16 cellular contexts compared by ENCODE assay signal in genomic region chr17:56679767-56680422, GRCh38.
DNase-seq lines count a peak whose midpoint lies in the region; ATAC-seq and TF ChIP-seq lines count a peak whose summit lies in the region.
"Had no signal": no experiment of that assay in that cellular context is flagged by ENCODE, and none has a peak within 500 bp of the region (broad histone marks: within the 10 kb centered on the region; RNA-seq: fewer than 3 reads in every experiment).

No MANE protein-coding gene starts in this region.

- TF ChIP-seq CTCF in AG10803 (conservative IDR thresholded peaks at IDR 0.05; ENCODE audit: low read length) (no peak), HFFc6 (IDR thresholded peaks at IDR 0.05) (no peak), osteocyte (IDR thresholded peaks at IDR 0.05) (no peak)

- intact Hi-C loops in activated T-helper 2 cell treated with anti-CD3 and anti-CD28 coated beads, Interferon-gamma antibody, Interleukin-2, Interleukin-4, amounts not matched to agents 10 μg/mL and 5 μg/mL and 100 μg/mL, durations not matched to agents 14 hours and 24 hours and 36 hours (cut with micrococcal nuclease) = loop anchor here (2.0 to 5.0 kb wide), 3 partner anchors 37 to 101 kb away; partner anchors contain the start of gene NOG

- H3K36me3 Mint-ChIP-seq in HFFc6 (ENCODE audit: low read depth) (no peaks in the 10 kb centered on the region), osteocyte (ENCODE audit: unreplicated experiment) (no peaks in the 10 kb centered on the region)
- H3K36me3 Mint-ChIP-seq in activated T-helper 2 cell treated with anti-CD3 and anti-CD28 coated beads, Interferon-gamma antibody, Interleukin-2, Interleukin-4, amounts not matched to agents 10 μg/mL and 5 μg/mL and 100 μg/mL, durations not matched to agents 14 hours and 24 hours and 36 hours (ENCODE audit: low read depth) = no peaks in the 10 kb centered on the region
- H3K36me3 Mint-ChIP-seq: activated naive CD8-positive, alpha-beta T cell treated with anti-CD3 and anti-CD28 coated beads, Interleukin-2, amount 10 ng/mL, durations not matched to agents 7 days and 5 days; neural progenitor cell had no signal

- H3K4me3 Mint-ChIP-seq in HFFc6 (peak overlapping the region; percentile 84), osteocyte (ENCODE audit: unreplicated experiment) (no peak overlapping the region)
- no peak overlapping the region for H3K4me3 Mint-ChIP-seq in activated T-helper 2 cell treated with anti-CD3 and anti-CD28 coated beads, Interferon-gamma antibody, Interleukin-2, Interleukin-4, amounts not matched to agents 10 μg/mL and 5 μg/mL and 100 μg/mL, durations not matched to agents 14 hours and 24 hours and 36 hours (ENCODE audit: low read depth)

- peaks cover 22% of the 10 kb centered on the region for H3K4me1 Mint-ChIP-seq in HFFc6 (ENCODE audit: low read depth)
- H3K4me1 Mint-ChIP-seq in osteocyte (ENCODE audit: unreplicated experiment) = peaks cover 10% of the 10 kb centered on the region
- peaks cover 17% of the 10 kb centered on the region for H3K4me1 Mint-ChIP-seq in activated T-helper 2 cell treated with anti-CD3 and anti-CD28 coated beads, Interferon-gamma antibody, Interleukin-2, Interleukin-4, amounts not matched to agents 10 μg/mL and 5 μg/mL and 100 μg/mL, durations not matched to agents 14 hours and 24 hours and 36 hours (ENCODE audit: low read depth)

- peak; percentile 46 for ATAC-seq in SK-N-SH treated with all-trans-retinoic acid at 6 μM for 48 hours
- no peak for ATAC-seq in HG03342 (IDR thresholded peaks at IDR 0.05; ENCODE audit: unreplicated experiment)
- ATAC-seq in HG02642 (IDR thresholded peaks at IDR 0.05; ENCODE audit: poor library complexity, unreplicated experiment) = no peak
- ATAC-seq: gastroesophageal sphincter, left colon had no signal

- DNase-seq in AG10803 (ENCODE audit: low read depth) (peak; percentile 31), HFFc6 (peak; percentile 61), islet precursor cell (peak; percentile 97), osteocyte (ENCODE audit: extremely low spot score, unreplicated experiment) (no peak)
- no peak for DNase-seq in activated T-helper 2 cell treated with anti-CD3 and anti-CD28 coated beads, Interferon-gamma antibody, Interleukin-2, Interleukin-4, amounts not matched to agents 10 μg/mL and 5 μg/mL and 100 μg/mL, durations not matched to agents 14 hours and 24 hours and 36 hours (ENCODE audit: low spot score)
- DNase-seq: activated CD4-positive, alpha-beta T cell treated with anti-CD3 and anti-CD28 coated beads for 1 hour; activated naive CD8-positive, alpha-beta T cell treated with anti-CD3 and anti-CD28 coated beads, Interleukin-2, amount 10 ng/mL, durations not matched to agents 7 days and 5 days; left colon; NCI-H146; stimulated activated CD4-positive, alpha-beta T cell treated with anti-CD3 and anti-CD28 coated beads, Interleukin-4, amount 100 ng/mL, for 4 hours had no signal

- peaks cover 7% of the 10 kb centered on the region for H3K27me3 Mint-ChIP-seq in HFFc6 (ENCODE audit: insufficient read depth)
- H3K27me3 Mint-ChIP-seq in osteocyte (ENCODE audit: unreplicated experiment) = peaks cover 51% of the 10 kb centered on the region
- H3K27me3 Mint-ChIP-seq in activated T-helper 2 cell treated with anti-CD3 and anti-CD28 coated beads, Interferon-gamma antibody, Interleukin-2, Interleukin-4, amounts not matched to agents 10 μg/mL and 5 μg/mL and 100 μg/mL, durations not matched to agents 14 hours and 24 hours and 36 hours (ENCODE audit: low read depth) = peaks cover 45% of the 10 kb centered on the region

- H3K9me3 Mint-ChIP-seq in HFFc6 = no peaks in the 10 kb centered on the region
- H3K9me3 Mint-ChIP-seq in osteocyte (ENCODE audit: unreplicated experiment) = no peaks in the 10 kb centered on the region
- no peaks in the 10 kb centered on the region for H3K9me3 Mint-ChIP-seq in activated T-helper 2 cell treated with anti-CD3 and anti-CD28 coated beads, Interferon-gamma antibody, Interleukin-2, Interleukin-4, amounts not matched to agents 10 μg/mL and 5 μg/mL and 100 μg/mL, durations not matched to agents 14 hours and 24 hours and 36 hours
- H3K9me3 Mint-ChIP-seq: activated naive CD8-positive, alpha-beta T cell treated with anti-CD3 and anti-CD28 coated beads, Interleukin-2, amount 10 ng/mL, durations not matched to agents 7 days and 5 days; neural progenitor cell had no signal

- H3K4me3 ChIP-seq in AG10803 (ENCODE audit: low read length) = no peak overlapping the region
- H3K4me3 ChIP-seq: A549 had no signal

- peak overlapping the region; percentile 41; the same call in 1 of the 2 replicates for H3K27ac Mint-ChIP-seq in HFFc6
- no peak overlapping the region for H3K27ac Mint-ChIP-seq in osteocyte (ENCODE audit: unreplicated experiment)
- no peak overlapping the region for H3K27ac Mint-ChIP-seq in activated T-helper 2 cell treated with anti-CD3 and anti-CD28 coated beads, Interferon-gamma antibody, Interleukin-2, Interleukin-4, amounts not matched to agents 10 μg/mL and 5 μg/mL and 100 μg/mL, durations not matched to agents 14 hours and 24 hours and 36 hours
- H3K27ac Mint-ChIP-seq: activated naive CD8-positive, alpha-beta T cell treated with anti-CD3 and anti-CD28 coated beads, Interleukin-2, amount 10 ng/mL, durations not matched to agents 7 days and 5 days; neural progenitor cell had no signal

TF ChIP-seq in SK-N-SH treated with all-trans-retinoic acid at 6 μM for 48 hours, 23 proteins besides CTCF, POLR2A, EP300 and RAD21:
- TF ChIP-seq ISL1 (CRISPR knock-in tag; IDR thresholded peaks at IDR 0.05) (no peak), ZNF565 (CRISPR knock-in tag; conservative IDR thresholded peaks at IDR 0.05; ENCODE audit: low read depth) (no peak), ZNF8 (CRISPR knock-in tag; IDR thresholded peaks at IDR 0.05) (no peak), GLIS3 (CRISPR knock-in tag; IDR thresholded peaks at IDR 0.05) (no peak), POU6F1 (CRISPR knock-in tag; IDR thresholded peaks at IDR 0.05; ENCODE audit: borderline replicate concordance, low read depth) (no peak)

Comparison
In these comparisons a context has a peak if more than half of its experiments do, and no peak if none do; other contexts are left out.
1. DNase-seq: peak in AG10803 (single experiment), HFFc6 (single experiment) and islet precursor cell (single experiment); none in osteocyte (single experiment) and activated T-helper 2 cell treated with anti-CD3 and anti-CD28 coated beads, Interferon-gamma antibody, Interleukin-2, Interleukin-4, amounts not matched to agents 10 μg/mL and 5 μg/mL and 100 μg/mL, durations not matched to agents 14 hours and 24 hours and 36 hours (single experiment).